Comparison of ENCODE assay signal across 21 cellular contexts in the genomic region with DNA sequence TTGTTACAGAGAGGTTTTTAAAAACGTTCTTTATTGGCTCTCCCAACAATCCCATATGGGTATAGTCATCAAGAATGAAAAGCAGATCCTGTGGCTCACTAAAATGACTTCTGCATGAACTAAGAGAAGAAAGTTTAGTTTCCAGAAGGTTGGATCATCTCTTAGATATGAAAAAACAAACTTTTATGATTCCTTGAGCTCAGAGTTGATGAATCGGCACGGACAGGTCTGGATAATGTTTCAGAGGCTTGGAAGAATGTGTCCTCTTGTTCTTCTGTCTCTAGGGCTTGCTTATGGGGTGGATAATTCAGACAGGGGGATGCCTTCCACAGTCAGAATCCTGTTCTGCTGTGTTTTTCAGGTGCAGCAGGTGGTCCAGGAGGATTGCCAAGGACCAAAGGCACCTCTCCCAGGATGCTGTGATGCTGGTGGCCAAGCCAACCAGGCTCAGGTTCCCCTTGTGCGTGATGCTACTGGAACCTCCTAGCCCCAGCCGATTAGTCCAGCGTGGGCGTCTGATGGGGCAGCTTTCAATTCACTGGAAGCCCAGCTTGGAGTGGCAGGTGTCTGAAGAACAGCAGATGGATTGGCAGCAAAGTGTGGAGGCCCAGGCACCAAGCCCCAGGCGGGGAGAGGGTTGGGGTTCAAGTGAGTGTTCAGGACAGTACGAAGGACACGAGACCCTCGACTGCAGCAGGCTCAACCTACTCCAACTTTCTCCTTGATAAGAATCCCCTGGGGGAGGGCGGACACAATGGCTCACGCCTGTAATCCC. TPM values are rescaled to one million over a fixed set of nuclear protein-coding genes. Genes with fewer than 3 reads are reported as not detected.
DNase-seq lines count a peak whose midpoint lies in the region; TF ChIP-seq lines count a peak whose summit lies in the region.
"Had no signal": no experiment of that assay in that cellular context is flagged by ENCODE, and none has a peak within 500 bp of the region (broad histone marks: within the 10 kb centered on the region; RNA-seq: fewer than 3 reads in every experiment).

No MANE protein-coding gene starts in this region.

- H3K4me3 ChIP-seq in AG04450 (ENCODE audit: low read depth, low read length) = no peak overlapping the region
- H3K4me3 ChIP-seq: adrenal gland, heart right ventricle, prostate gland, SJCRH30, thoracic aorta had no signal

- CTCF ChIA-PET in AG04450 (lab: Charles Lee) = interaction anchor here (0.6 to 5.1 kb wide), 16 partner anchors 23 to 550 kb away, joined by 3 to 62 read pairs (median 4); a partner anchor contains a TSS

- TF ChIP-seq CTCF in AG04450 (IDR thresholded peaks at IDR 0.05; ENCODE audit: low read depth, low read length) = no peak
- no peak for TF ChIP-seq CTCF in HFFc6 (IDR thresholded peaks at IDR 0.05)

- peak overlapping the region; percentile 81 for H3K27ac ChIP-seq in AG04450 (ENCODE audit: low read depth, low read length)
- H3K27ac ChIP-seq: adrenal gland, heart right ventricle, prostate gland, SJCRH30, thoracic aorta had no signal

- peaks cover 14% of the 10 kb centered on the region; the same call in 1 of the 2 replicates for H3K9me3 Mint-ChIP-seq in HFFc6
- H3K9me3 Mint-ChIP-seq: T-helper 2 cell treated with Interferon-gamma antibody and Interleukin-4, amounts not matched to agents 5 μg/mL and 100 μg/mL, for 36 hours had no signal

- peak overlapping the region; percentile 35 for H3K4me3 Mint-ChIP-seq in HFFc6
- H3K4me3 Mint-ChIP-seq: nephron had no signal

- peaks cover 13% of the 10 kb centered on the region for H3K4me1 Mint-ChIP-seq in HFFc6 (ENCODE audit: low read depth)

- no peak overlapping the region for H3K27ac Mint-ChIP-seq in HFFc6
- H3K27ac Mint-ChIP-seq: memory B cell; T-helper 2 cell treated with Interferon-gamma antibody and Interleukin-4, amounts not matched to agents 5 μg/mL and 100 μg/mL, for 36 hours had no signal

- H3K27me3 ChIP-seq in AG04450 (ENCODE audit: control insufficient read depth, insufficient read depth, low read length) = no peaks in the 10 kb centered on the region
- H3K27me3 ChIP-seq: adrenal gland, SJCRH30 had no signal

- H3K9me3 ChIP-seq in AG04450 (ENCODE audit: control insufficient read depth, insufficient read depth, low read length) = peaks cover 11% of the 10 kb centered on the region
- H3K9me3 ChIP-seq: adrenal gland, heart right ventricle, prostate gland, thoracic aorta had no signal

- POLR2A ChIA-PET in AG04450 (lab: Yijun Ruan, JAX) = no interaction called here

- DNase-seq in AG04450 (ENCODE audit: low read depth, low spot score) = peak; percentile 63
- DNase-seq in HFFc6 = peak; percentile 52
- peak; percentile 26 for DNase-seq in astrocyte of the hippocampus (ENCODE audit: low read depth, low spot score)
- DNase-seq in non-pigmented ciliary epithelial cell (ENCODE audit: low read depth) = peak; percentile 60
- DNase-seq in SIG-M5 (lab: John Stamatoyannopoulos, UW) = no peak
- no peak for DNase-seq in DMS53 (lab: John Stamatoyannopoulos, UW)
- no peak for DNase-seq in NCI-H1092 (lab: John Stamatoyannopoulos, UW)
- no peak for DNase-seq in activated CD4-positive, alpha-beta T cell treated with anti-CD3 and anti-CD28 coated beads for 1 hour
- DNase-seq: effector CD4-positive, alpha-beta T cell; heart right ventricle; NCI-H1417 treated with DMSO at 0.1 percent for 48 hours had no signal

- no peaks in the 10 kb centered on the region for H3K36me3 Mint-ChIP-seq in HFFc6 (ENCODE audit: low read depth)
- H3K36me3 Mint-ChIP-seq: memory B cell had no signal

- H3K27me3 Mint-ChIP-seq in HFFc6 (ENCODE audit: insufficient read depth) = peaks cover 5% of the 10 kb centered on the region

RNA-seq across cellular contexts. Expression of a gene that starts 30.3 kb away (rescaled TPM):
- polyA plus RNA-seq in AG04450 (2011; rRNA removed) = 0.10 and 0.27 TPM in 2 replicates
- polyA minus RNA-seq in AG04450 (2011; rRNA and poly(A)+ RNA removed) = 0.22 and 0.55 TPM in 2 replicates
- total RNA-seq in HFFc6 (2021; fragmentation: NEBNext Ultra II Directional; extraction: Animal tissue kit (Norgen Biotek cat#: 25700)) = not detected
- total RNA-seq: esophagus mucosa, heart right ventricle, HT-29, prostate gland had no signal
- polyA plus RNA-seq: adrenal gland, heart right ventricle, keratinocyte had no signal

Comparison
In these comparisons a context has a peak if more than half of its experiments do, and no peak if none do; other contexts are left out.
1. DNase-seq: peak in AG04450 (single experiment), HFFc6 (single experiment), astrocyte of the hippocampus (single experiment) and non-pigmented ciliary epithelial cell (single experiment); none in SIG-M5 (single experiment), DMS53 (single experiment), NCI-H1092 (single experiment) and activated CD4-positive, alpha-beta T cell treated with anti-CD3 and anti-CD28 coated beads for 1 hour (single experiment).